1 cellular context compared by ENCODE assay signal in the genomic region with DNA sequence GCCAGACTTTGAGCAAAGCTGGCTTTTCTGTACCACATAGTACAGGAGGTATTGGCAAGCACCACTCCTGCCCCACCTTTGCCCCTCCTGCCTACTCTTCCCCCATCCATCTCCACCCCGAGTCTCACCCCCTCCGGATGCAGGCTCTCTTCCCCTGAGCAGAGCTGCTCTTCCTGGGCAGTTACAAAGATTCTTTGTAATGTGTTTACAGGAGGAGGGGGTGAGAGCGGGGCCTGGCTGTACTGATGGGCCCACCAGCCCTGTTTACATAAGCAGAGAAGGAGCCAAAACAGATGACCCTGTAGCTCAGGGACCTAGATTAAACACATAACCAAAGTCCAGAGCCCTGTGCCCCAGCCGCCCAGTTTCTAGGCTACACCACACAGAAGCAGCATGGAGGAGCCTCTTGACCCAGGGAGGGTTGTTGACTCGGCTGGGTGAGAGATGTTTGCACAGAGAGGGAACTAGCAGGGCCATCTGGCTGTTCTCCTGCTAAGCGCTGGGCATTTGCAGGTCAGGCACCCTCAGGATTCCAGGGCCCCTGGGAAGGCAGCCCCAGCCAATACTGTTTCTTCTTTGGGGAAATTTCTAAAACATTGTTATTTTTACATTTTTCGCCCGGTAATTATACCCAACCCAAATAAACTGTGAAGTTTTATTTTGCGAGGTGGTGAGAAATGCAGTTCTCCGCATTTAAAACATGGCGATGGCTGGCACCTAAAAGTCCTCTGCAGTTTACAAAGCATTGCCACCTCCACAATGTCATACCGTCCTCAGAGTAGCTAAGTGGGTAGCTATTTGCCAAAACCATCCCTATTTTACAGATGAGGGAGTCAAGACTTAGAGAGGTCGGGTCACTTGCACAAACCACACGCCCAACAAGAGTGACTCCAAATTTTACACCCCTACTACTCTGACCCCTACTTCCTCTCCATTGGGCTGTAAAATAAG.
A peak's percentile ranks its signal among the peaks of the same experiment; 100 is the strongest.
TF ChIP-seq lines count a peak whose summit lies in the region.

No MANE protein-coding gene starts in this region.

TF ChIP-seq in HepG2, 621 proteins besides CTCF, POLR2A, EP300 and RAD21 (continued from another document and continues in another):
- TF ChIP-seq, protein P1, sequence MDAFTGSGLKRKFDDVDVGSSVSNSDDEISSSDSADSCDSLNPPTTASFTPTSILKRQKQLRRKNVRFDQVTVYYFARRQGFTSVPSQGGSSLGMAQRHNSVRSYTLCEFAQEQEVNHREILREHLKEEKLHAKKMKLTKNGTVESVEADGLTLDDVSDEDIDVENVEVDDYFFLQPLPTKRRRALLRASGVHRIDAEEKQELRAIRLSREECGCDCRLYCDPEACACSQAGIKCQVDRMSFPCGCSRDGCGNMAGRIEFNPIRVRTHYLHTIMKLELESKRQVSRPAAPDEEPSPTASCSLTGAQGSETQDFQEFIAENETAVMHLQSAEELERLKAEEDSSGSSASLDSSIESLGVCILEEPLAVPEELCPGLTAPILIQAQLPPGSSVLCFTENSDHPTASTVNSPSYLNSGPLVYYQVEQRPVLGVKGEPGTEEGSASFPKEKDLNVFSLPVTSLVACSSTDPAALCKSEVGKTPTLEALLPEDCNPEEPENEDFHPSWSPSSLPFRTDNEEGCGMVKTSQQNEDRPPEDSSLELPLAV (CRISPR knock-in tag; conservative IDR thresholded peaks at IDR 0.05; ENCODE audit: low read depth): no peak
- TF ChIP-seq, protein P2, sequence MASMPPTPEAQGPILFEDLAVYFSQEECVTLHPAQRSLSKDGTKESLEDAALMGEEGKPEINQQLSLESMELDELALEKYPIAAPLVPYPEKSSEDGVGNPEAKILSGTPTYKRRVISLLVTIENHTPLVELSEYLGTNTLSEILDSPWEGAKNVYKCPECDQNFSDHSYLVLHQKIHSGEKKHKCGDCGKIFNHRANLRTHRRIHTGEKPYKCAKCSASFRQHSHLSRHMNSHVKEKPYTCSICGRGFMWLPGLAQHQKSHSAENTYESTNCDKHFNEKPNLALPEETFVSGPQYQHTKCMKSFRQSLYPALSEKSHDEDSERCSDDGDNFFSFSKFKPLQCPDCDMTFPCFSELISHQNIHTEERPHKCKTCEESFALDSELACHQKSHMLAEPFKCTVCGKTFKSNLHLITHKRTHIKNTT (CRISPR knock-in tag; IDR thresholded peaks at IDR 0.05): no peak
- TF ChIP-seq ZNF225 (CRISPR knock-in tag; IDR thresholded peaks at IDR 0.05) (no peak), SMARCC2 (IDR thresholded peaks at IDR 0.05) (no peak; the same call in 1 of the 2 replicates), PCBP1 (IDR thresholded peaks at IDR 0.05; ENCODE audit: borderline replicate concordance, low read depth, low read length) (no peak), MLLT10 (CRISPR knock-in tag; IDR thresholded peaks at IDR 0.05) (no peak), TOPORS (CRISPR knock-in tag; IDR thresholded peaks at IDR 0.05) (peak; percentile 71), ZNF883 (CRISPR knock-in tag; IDR thresholded peaks at IDR 0.05; ENCODE audit: not compliant biosample characterization) (no peak), AGO2 (optimal IDR thresholded peaks at IDR 0.05; ENCODE audit: low read depth, low read length) (no peak), ADNP (CRISPR knock-in tag; IDR thresholded peaks at IDR 0.05) (no peak), TMF1 (CRISPR knock-in tag; IDR thresholded peaks at IDR 0.05; ENCODE audit: low read depth) (0 out of 2 replicates have a peak, but pooled peaks have one; percentile 10), ZNF670 (CRISPR knock-in tag; IDR thresholded peaks at IDR 0.05; ENCODE audit: borderline replicate concordance) (peak; percentile 84; the same call in 1 of the 2 replicates), ZNF562 (CRISPR knock-in tag; IDR thresholded peaks at IDR 0.05; ENCODE audit: borderline replicate concordance) (no peak), ZBTB8A (CRISPR knock-in tag; IDR thresholded peaks at IDR 0.05; ENCODE audit: borderline replicate concordance, low read depth) (peak; percentile 92), CBX5 (CRISPR knock-in tag; IDR thresholded peaks at IDR 0.05; ENCODE audit: borderline replicate concordance) (peak; percentile 88), ZNF546 (CRISPR knock-in tag; conservative IDR thresholded peaks at IDR 0.05) (no peak), SRSF1 (optimal IDR thresholded peaks at IDR 0.05; ENCODE audit: low read depth, low read length) (no peak), MED1 (CRISPR knock-in tag; IDR thresholded peaks at IDR 0.05) (peak; percentile 97), ZNF33A (CRISPR knock-in tag; IDR thresholded peaks at IDR 0.05; ENCODE audit: borderline replicate concordance) (no peak)
- TF ChIP-seq, protein P3, sequence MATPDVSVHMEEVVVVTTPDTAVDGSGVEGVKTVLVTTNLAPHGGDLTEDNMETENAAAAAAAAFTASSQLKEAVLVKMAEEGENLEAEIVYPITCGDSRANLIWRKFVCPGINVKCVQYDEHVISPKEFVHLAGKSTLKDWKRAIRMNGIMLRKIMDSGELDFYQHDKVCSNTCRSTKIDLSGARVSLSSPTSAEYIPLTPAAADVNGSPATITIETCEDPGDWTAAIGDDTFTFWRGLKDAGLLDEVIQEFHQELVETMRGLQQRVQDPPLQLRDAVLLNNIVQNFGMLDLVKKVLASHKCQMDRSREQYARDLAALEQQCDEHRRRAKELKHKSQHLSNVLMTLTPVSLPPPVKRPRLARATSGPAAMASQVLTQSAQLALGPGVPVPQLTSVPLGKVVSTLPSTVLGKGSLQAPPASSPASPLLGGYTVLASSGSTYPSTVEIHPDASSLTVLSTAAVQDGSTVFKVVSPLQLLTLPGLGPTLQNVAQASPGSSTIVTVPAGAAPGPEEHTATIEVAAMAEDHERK (CRISPR knock-in tag; IDR thresholded peaks at IDR 0.05; ENCODE audit: low read depth): no peak
- TF ChIP-seq, protein P4, sequence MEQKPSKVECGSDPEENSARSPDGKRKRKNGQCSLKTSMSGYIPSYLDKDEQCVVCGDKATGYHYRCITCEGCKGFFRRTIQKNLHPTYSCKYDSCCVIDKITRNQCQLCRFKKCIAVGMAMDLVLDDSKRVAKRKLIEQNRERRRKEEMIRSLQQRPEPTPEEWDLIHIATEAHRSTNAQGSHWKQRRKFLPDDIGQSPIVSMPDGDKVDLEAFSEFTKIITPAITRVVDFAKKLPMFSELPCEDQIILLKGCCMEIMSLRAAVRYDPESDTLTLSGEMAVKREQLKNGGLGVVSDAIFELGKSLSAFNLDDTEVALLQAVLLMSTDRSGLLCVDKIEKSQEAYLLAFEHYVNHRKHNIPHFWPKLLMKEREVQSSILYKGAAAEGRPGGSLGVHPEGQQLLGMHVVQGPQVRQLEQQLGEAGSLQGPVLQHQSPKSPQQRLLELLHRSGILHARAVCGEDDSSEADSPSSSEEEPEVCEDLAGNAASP (CRISPR knock-in tag; IDR thresholded peaks at IDR 0.05; ENCODE audit: borderline replicate concordance): peak; percentile 92; the same call in 1 of the 2 replicates
- TF ChIP-seq, protein P5, sequence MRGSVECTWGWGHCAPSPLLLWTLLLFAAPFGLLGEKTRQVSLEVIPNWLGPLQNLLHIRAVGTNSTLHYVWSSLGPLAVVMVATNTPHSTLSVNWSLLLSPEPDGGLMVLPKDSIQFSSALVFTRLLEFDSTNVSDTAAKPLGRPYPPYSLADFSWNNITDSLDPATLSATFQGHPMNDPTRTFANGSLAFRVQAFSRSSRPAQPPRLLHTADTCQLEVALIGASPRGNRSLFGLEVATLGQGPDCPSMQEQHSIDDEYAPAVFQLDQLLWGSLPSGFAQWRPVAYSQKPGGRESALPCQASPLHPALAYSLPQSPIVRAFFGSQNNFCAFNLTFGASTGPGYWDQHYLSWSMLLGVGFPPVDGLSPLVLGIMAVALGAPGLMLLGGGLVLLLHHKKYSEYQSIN (CRISPR knock-in tag; IDR thresholded peaks at IDR 0.05; ENCODE audit: borderline replicate concordance): no peak
- TF ChIP-seq, protein P6, sequence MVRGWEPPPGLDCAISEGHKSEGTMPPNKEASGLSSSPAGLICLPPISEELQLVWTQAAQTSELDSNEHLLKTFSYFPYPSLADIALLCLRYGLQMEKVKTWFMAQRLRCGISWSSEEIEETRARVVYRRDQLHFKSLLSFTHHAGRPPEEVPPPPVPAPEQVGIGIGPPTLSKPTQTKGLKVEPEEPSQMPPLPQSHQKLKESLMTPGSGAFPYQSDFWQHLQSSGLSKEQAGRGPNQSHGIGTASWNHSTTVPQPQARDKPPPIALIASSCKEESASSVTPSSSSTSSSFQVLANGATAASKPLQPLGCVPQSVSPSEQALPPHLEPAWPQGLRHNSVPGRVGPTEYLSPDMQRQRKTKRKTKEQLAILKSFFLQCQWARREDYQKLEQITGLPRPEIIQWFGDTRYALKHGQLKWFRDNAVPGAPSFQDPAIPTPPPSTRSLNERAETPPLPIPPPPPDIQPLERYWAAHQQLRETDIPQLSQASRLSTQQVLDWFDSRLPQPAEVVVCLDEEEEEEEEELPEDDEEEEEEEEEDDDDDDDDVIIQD (CRISPR knock-in tag; IDR thresholded peaks at IDR 0.05; ENCODE audit: low read depth): no peak; the same call in none of the 2 replicates
- TF ChIP-seq, protein P7, sequence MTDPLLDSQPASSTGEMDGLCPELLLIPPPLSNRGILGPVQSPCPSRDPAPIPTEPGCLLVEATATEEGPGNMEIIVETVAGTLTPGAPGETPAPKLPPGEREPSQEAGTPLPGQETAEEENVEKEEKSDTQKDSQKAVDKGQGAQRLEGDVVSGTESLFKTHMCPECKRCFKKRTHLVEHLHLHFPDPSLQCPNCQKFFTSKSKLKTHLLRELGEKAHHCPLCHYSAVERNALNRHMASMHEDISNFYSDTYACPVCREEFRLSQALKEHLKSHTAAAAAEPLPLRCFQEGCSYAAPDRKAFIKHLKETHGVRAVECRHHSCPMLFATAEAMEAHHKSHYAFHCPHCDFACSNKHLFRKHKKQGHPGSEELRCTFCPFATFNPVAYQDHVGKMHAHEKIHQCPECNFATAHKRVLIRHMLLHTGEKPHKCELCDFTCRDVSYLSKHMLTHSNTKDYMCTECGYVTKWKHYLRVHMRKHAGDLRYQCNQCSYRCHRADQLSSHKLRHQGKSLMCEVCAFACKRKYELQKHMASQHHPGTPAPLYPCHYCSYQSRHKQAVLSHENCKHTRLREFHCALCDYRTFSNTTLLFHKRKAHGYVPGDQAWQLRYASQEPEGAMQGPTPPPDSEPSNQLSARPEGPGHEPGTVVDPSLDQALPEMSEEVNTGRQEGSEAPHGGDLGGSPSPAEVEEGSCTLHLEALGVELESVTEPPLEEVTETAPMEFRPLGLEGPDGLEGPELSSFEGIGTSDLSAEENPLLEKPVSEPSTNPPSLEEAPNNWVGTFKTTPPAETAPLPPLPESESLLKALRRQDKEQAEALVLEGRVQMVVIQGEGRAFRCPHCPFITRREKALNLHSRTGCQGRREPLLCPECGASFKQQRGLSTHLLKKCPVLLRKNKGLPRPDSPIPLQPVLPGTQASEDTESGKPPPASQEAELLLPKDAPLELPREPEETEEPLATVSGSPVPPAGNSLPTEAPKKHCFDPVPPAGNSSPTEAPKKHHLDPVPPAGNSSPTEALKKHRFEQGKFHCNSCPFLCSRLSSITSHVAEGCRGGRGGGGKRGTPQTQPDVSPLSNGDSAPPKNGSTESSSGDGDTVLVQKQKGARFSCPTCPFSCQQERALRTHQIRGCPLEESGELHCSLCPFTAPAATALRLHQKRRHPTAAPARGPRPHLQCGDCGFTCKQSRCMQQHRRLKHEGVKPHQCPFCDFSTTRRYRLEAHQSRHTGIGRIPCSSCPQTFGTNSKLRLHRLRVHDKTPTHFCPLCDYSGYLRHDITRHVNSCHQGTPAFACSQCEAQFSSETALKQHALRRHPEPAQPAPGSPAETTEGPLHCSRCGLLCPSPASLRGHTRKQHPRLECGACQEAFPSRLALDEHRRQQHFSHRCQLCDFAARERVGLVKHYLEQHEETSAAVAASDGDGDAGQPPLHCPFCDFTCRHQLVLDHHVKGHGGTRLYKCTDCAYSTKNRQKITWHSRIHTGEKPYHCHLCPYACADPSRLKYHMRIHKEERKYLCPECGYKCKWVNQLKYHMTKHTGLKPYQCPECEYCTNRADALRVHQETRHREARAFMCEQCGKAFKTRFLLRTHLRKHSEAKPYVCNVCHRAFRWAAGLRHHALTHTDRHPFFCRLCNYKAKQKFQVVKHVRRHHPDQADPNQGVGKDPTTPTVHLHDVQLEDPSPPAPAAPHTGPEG (CRISPR knock-in tag; IDR thresholded peaks at IDR 0.05): no peak; the same call in 1 of the 2 replicates
- TF ChIP-seq, protein P8, sequence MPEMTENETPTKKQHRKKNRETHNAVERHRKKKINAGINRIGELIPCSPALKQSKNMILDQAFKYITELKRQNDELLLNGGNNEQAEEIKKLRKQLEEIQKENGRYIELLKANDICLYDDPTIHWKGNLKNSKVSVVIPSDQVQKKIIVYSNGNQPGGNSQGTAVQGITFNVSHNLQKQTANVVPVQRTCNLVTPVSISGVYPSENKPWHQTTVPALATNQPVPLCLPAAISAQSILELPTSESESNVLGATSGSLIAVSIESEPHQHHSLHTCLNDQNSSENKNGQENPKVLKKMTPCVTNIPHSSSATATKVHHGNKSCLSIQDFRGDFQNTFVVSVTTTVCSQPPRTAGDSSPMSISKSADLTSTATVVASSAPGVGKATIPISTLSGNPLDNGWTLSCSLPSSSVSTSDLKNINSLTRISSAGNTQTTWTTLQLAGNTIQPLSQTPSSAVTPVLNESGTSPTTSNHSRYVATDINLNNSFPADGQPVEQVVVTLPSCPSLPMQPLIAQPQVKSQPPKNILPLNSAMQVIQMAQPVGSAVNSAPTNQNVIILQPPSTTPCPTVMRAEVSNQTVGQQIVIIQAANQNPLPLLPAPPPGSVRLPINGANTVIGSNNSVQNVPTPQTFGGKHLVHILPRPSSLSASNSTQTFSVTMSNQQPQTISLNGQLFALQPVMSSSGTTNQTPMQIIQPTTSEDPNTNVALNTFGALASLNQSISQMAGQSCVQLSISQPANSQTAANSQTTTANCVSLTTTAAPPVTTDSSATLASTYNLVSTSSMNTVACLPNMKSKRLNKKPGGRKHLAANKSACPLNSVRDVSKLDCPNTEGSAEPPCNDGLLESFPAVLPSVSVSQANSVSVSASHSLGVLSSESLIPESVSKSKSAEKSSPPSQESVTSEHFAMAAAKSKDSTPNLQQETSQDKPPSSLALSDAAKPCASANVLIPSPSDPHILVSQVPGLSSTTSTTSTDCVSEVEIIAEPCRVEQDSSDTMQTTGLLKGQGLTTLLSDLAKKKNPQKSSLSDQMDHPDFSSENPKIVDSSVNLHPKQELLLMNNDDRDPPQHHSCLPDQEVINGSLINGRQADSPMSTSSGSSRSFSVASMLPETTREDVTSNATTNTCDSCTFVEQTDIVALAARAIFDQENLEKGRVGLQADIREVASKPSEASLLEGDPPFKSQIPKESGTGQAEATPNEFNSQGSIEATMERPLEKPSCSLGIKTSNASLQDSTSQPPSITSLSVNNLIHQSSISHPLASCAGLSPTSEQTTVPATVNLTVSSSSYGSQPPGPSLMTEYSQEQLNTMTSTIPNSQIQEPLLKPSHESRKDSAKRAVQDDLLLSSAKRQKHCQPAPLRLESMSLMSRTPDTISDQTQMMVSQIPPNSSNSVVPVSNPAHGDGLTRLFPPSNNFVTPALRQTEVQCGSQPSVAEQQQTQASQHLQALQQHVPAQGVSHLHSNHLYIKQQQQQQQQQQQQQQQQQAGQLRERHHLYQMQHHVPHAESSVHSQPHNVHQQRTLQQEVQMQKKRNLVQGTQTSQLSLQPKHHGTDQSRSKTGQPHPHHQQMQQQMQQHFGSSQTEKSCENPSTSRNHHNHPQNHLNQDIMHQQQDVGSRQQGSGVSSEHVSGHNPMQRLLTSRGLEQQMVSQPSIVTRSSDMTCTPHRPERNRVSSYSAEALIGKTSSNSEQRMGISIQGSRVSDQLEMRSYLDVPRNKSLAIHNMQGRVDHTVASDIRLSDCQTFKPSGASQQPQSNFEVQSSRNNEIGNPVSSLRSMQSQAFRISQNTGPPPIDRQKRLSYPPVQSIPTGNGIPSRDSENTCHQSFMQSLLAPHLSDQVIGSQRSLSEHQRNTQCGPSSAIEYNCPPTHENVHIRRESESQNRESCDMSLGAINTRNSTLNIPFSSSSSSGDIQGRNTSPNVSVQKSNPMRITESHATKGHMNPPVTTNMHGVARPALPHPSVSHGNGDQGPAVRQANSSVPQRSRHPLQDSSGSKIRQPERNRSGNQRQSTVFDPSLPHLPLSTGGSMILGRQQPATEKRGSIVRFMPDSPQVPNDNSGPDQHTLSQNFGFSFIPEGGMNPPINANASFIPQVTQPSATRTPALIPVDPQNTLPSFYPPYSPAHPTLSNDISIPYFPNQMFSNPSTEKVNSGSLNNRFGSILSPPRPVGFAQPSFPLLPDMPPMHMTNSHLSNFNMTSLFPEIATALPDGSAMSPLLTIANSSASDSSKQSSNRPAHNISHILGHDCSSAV (CRISPR knock-in tag; IDR thresholded peaks at IDR 0.05; ENCODE audit: borderline replicate concordance): no peak; the same call in 1 of the 2 replicates
